In genomic region chr4:145881585-145881984, GRCh38 we compare ENCODE assay signal across 9 cellular contexts. TPM values are rescaled to one million over a fixed set of nuclear protein-coding genes. Genes with fewer than 3 reads are reported as not detected.
A peak's percentile ranks its signal among the peaks of the same experiment; 100 is the strongest.
DNase-seq lines count a peak whose midpoint lies in the region; ATAC-seq, FAIRE-seq and TF ChIP-seq lines count a peak whose summit lies in the region.
"Had no signal": no experiment of that assay in that cellular context is flagged by ENCODE, and none has a peak within 500 bp of the region (broad histone marks: within the 10 kb centered on the region; RNA-seq: fewer than 3 reads in every experiment).

No MANE protein-coding gene starts in this region.

- WGBS in GM12878 (ENCODE audit: insufficient coverage, insufficient replicate concordance, low lambda C conversion rate, missing lambda C conversion rate): 56% methylated on average over 4 of the region's 4 CpGs

- H3K9me3 Mint-ChIP-seq in Caco-2 (ENCODE audit: unreplicated experiment): no peaks in the 10 kb centered on the region
- H3K9me3 Mint-ChIP-seq: dendritic cell treated with granulocyte-macrophage colony-stimulating factor and Interleukin-4, amounts not matched to agents 40 ng/mL and 50 ng/mL, for 4 days had no signal

- H3K27me3 ChIP-seq in GM12878 (replicated peaks in 1 of 2; ENCODE audit: control insufficient read depth in 2 of 2, insufficient read depth in 2 of 2, low read length in 1 of 2): no peaks in the 10 kb centered on the region
- no peaks in the 10 kb centered on the region for H3K27me3 ChIP-seq in thoracic aorta (replicated peaks; ENCODE audit: insufficient read depth)
- no peaks in the 10 kb centered on the region for H3K27me3 ChIP-seq in Caco-2 (replicated peaks; ENCODE audit: control insufficient read depth, insufficient read depth, low read length)

- H2AFZ ChIP-seq in GM12878 (ENCODE audit: control insufficient read depth, low read depth, low read length): no peak overlapping the region

- TF ChIP-seq RAD21 in GM12878 (IDR thresholded peaks at IDR 0.05; ENCODE audit: insufficient read depth, low read depth, low read length): no peak

- CTCF ChIA-PET in GM12878 (lab: Yijun Ruan, JAX): interaction anchor here (0.7 to 1.3 kb wide), 3 partner anchors 9 to 14 kb away, joined by 3 read pairs; no protein-coding TSS in a partner anchor
- CTCF ChIA-PET in Caco-2 (lab: Charles Lee): no interaction called here

- H4K20me1 ChIP-seq in GM12878 (ENCODE audit: control insufficient read depth, insufficient read depth): 0 out of 2 replicates have a peak, but pooled peaks cover 2% of the 10 kb centered on the region

- intact Hi-C loops in GM12878 (cut with micrococcal nuclease; ENCODE audit: unreplicated experiment): no loop called here
- intact Hi-C loops in Caco-2 (cut with micrococcal nuclease; ENCODE audit: unreplicated experiment): no loop called here

- H3K4me3 ChIP-seq in GM12878 (no peak overlapping the region), thoracic aorta (no peak overlapping the region), Caco-2 (ENCODE audit: low read depth, low read length) (no peak overlapping the region)

- TF ChIP-seq POLR2A in GM12878 (IDR thresholded peaks at IDR 0.05; ENCODE audit: low read depth, low read length): no peak

- peaks cover 43% of the 10 kb centered on the region for H3K79me2 ChIP-seq in GM12878 (ENCODE audit: control insufficient read depth, insufficient read depth, low read length)

- no peak overlapping the region for H3K4me3 Mint-ChIP-seq in Caco-2 (ENCODE audit: unreplicated experiment)
- H3K4me3 Mint-ChIP-seq: dendritic cell treated with granulocyte-macrophage colony-stimulating factor and Interleukin-4, amounts not matched to agents 40 ng/mL and 50 ng/mL, for 4 days had no signal

- peak overlapping the region; percentile 85 for H3K4me2 ChIP-seq in GM12878 (ENCODE audit: control insufficient read depth, insufficient read depth)
- H3K4me2 ChIP-seq: KMS-11 had no signal

- peaks cover 30% of the 10 kb centered on the region for H3K4me1 ChIP-seq in GM12878 (ENCODE audit: control insufficient read depth, insufficient read depth, low read length)
- peaks cover 17 to 80% of the 10 kb centered on the region in 2 donors for H3K4me1 ChIP-seq in thoracic aorta (ENCODE audit: control insufficient read depth in 1 of 2, low read depth in 2 of 2)
- H3K4me1 ChIP-seq in Caco-2: no peaks in the 10 kb centered on the region

- H3K27ac ChIP-seq in GM12878 (ENCODE audit: control insufficient read depth, insufficient read depth): peak overlapping the region; percentile 45
- H3K27ac ChIP-seq in thoracic aorta: peak overlapping the region; percentile 4 to 77
- H3K27ac ChIP-seq: KMS-11 had no signal

- DNase-seq in GM12878 (ENCODE audit: low read depth, low spot score) (no peak), thoracic aorta (ENCODE audit: low spot score) (no peak), Caco-2 (no peak)
- DNase-seq in activated effector memory CD4-positive, alpha-beta T cell treated with anti-CD3 and anti-CD28 coated beads, Interleukin-2, amount 50 U/mL, for 16 hours: no peak

- TF ChIP-seq EP300 in GM12878 (IDR thresholded peaks at IDR 0.05; ENCODE audit: borderline replicate concordance in 1 of 2, control insufficient read depth in 1 of 2, low read depth in 2 of 2, low read length in 2 of 2): no peak

- H3K9me3 ChIP-seq in GM12878 (replicated peaks; ENCODE audit: control insufficient read depth, insufficient read depth, low read length) (no peaks in the 10 kb centered on the region), thoracic aorta (no peaks in the 10 kb centered on the region), Caco-2 (no peaks in the 10 kb centered on the region)

- no peak for FAIRE-seq in GM12878 (lab: Jason Lieb, UNC)

- BruUV-seq in GM12878 (replicated peaks; lab: Mats Ljungman, UMichigan) (no TSS peak), Caco-2 (replicated peaks; lab: Mats Ljungman, UMichigan) (no TSS peak)

- POLR2A ChIA-PET in GM12878 (lab: Charles Lee) (interaction anchor here (0.8 to 1.0 kb wide), 2 partner anchors 9 to 68 kb away, joined by 3 read pairs; no protein-coding TSS in a partner anchor), Caco-2 (lab: Charles Lee) (no interaction called here)

- ATAC-seq in GM21367 (IDR thresholded peaks at IDR 0.05; ENCODE audit: unreplicated experiment) (peak; percentile 48), HG03039 (IDR thresholded peaks at IDR 0.05; ENCODE audit: unreplicated experiment) (peak; percentile 31), GM12878 (peak; percentile 53), thoracic aorta (ENCODE audit: insufficient number of reproducible peaks, low FRiP score, low read depth) (no peak), GM19328 (IDR thresholded peaks at IDR 0.05; ENCODE audit: unreplicated experiment) (no peak)

- H3K9ac ChIP-seq in GM12878 (ENCODE audit: control insufficient read depth, insufficient read depth, low read length): no peak overlapping the region
- H3K9ac ChIP-seq: KMS-11 had no signal

- peaks cover 13 to 21% of the 10 kb centered on the region in 2 experiments for H3K36me3 ChIP-seq in GM12878 (ENCODE audit: control insufficient read depth in 2 of 2, insufficient read depth in 2 of 2, low read length in 1 of 2)
- H3K36me3 ChIP-seq in thoracic aorta: peaks cover 3% of the 10 kb centered on the region
- H3K36me3 ChIP-seq in Caco-2 (ENCODE audit: control insufficient read depth, insufficient read depth, low read length): no peaks in the 10 kb centered on the region

- RAD21 ChIA-PET in GM12878 (lab: Charles Lee; ENCODE audit: unreplicated experiment): interaction anchor here (1.0 to 1.9 kb wide), 4 partner anchors 9 to 15 kb away, joined by 3 to 6 read pairs (median 4); no protein-coding TSS in a partner anchor

- TF ChIP-seq CTCF in GM12878 (IDR thresholded peaks at IDR 0.05 in 2 of 3, conservative IDR thresholded peaks at IDR 0.05 in 1 of 3; ENCODE audit: control insufficient read depth in 2 of 3, extremely low read depth in 1 of 3, insufficient read depth in 1 of 3, low read depth in 3 of 3, low read length in 3 of 3) (no peak), thoracic aorta (IDR thresholded peaks at IDR 0.05) (no peak), Caco-2 (IDR thresholded peaks at IDR 0.05; ENCODE audit: insufficient read depth in 1 of 2, low read depth in 1 of 2, low read length in 1 of 2, severe bottlenecking in 1 of 2, unreplicated experiment in 1 of 2) (no peak)

- H3K36me3 Mint-ChIP-seq in Caco-2 (ENCODE audit: insufficient read depth, unreplicated experiment): no peaks in the 10 kb centered on the region

- H3K4me1 Mint-ChIP-seq in Caco-2 (ENCODE audit: low read depth, unreplicated experiment): no peaks in the 10 kb centered on the region

- no peaks in the 10 kb centered on the region for H3K27me3 Mint-ChIP-seq in Caco-2 (ENCODE audit: insufficient read depth, unreplicated experiment)
- H3K27me3 Mint-ChIP-seq: dendritic cell treated with granulocyte-macrophage colony-stimulating factor and Interleukin-4, amounts not matched to agents 40 ng/mL and 50 ng/mL, for 4 days had no signal

- in situ Hi-C loops in GM12878 (cut with MboI): no loop called here

- H3K27ac Mint-ChIP-seq in Caco-2 (ENCODE audit: unreplicated experiment): no peak overlapping the region
- H3K27ac Mint-ChIP-seq: dendritic cell treated with granulocyte-macrophage colony-stimulating factor and Interleukin-4, amounts not matched to agents 40 ng/mL and 50 ng/mL, for 4 days had no signal

- SMC1A ChIA-PET in GM12878 (lab: Charles Lee; ENCODE audit: uncharacterized antibody, unreplicated experiment): interaction anchor here (0.7 to 2.3 kb wide), 6 partner anchors 8 to 60 kb away, joined by 3 to 6 read pairs (median 4); no protein-coding TSS in a partner anchor

TF ChIP-seq in GM12878, 131 proteins besides CTCF, POLR2A, EP300 and RAD21:
- peak; percentile 63 for TF ChIP-seq RUNX3 (IDR thresholded peaks at IDR 0.05; ENCODE audit: low read length)
- no peak for TF ChIP-seq SKIL (IDR thresholded peaks at IDR 0.05; ENCODE audit: low read depth, poor library complexity, severe bottlenecking)
- no peak for TF ChIP-seq SREBF2 (IDR thresholded peaks at IDR 0.05; ENCODE audit: low read length)
- TF ChIP-seq FOXM1 (IDR thresholded peaks at IDR 0.05; ENCODE audit: low read depth, low read length): no peak
- no peak for TF ChIP-seq CHD1 (IDR thresholded peaks at IDR 0.05; ENCODE audit: low read depth, low read length)
- TF ChIP-seq ZNF217 (IDR thresholded peaks at IDR 0.05): no peak

RNA-seq across cellular contexts. Expression of gene ZNF827, which starts 57.0 kb away (rescaled TPM):
- 140 and 166 TPM in 2 replicates for total RNA-seq in GM12878 (2013; cell fraction: nucleolus; rRNA removed)
- total RNA-seq in GM12878 (2014; rRNA removed) (12.6 and 13.7 TPM in 2 replicates), GM12878 (2014; rRNA removed; fragmentation: Illumina TruSeq; extraction: Trizol) (16.5 and 17.7 TPM in 2 replicates), GM12878 (2021) (24.4 and 31.5 TPM in 2 replicates), thoracic aorta (10 to 100 TPM; 20.2 to 41.4 TPM), Caco-2 (2022) (4.4 and 5.3 TPM in 2 replicates)
- polyA plus RNA-seq in GM12878 (2011; ENCODE audit: low read depth): 6.6 TPM
- polyA plus RNA-seq in GM12878 (2011; rRNA removed) (12.2 and 14.6 TPM in 2 replicates), GM12878 (2014; fragmentation: Illumina TruSeq; extraction: Trizol) (17.5 and 19.6 TPM in 2 replicates), GM12878 (2014; fragmentation: Nextera tagmentation; extraction: Ambion mirVana) (1 to 10 TPM; 3.8 to 5.8 TPM), GM12878 (2014; rRNA removed) (18.6 and 19.8 TPM in 2 replicates), GM12878 (2016; fragmentation: Nextera tagmentation; extraction: Ambion mirVana) (10 to 100 TPM in 1 of 2 experiments, 1 to 10 TPM in 1; 9.1 to 11.2 TPM)
- polyA plus RNA-seq in GM12878 (2011; cell fraction: cytosol; rRNA removed): 25.9 and 26.6 TPM in 2 replicates
- polyA plus RNA-seq in GM12878 (2011; cell fraction: nucleus; rRNA removed): 129 and 132 TPM in 2 replicates
- polyA plus RNA-seq in GM12878 (2012): 16.9 and 17.4 TPM in 2 replicates
- 47.0 and 51.6 TPM in 2 replicates for polyA minus RNA-seq in GM12878 (2011; rRNA and poly(A)+ RNA removed)
- 11.9 and 15.4 TPM in 2 replicates for polyA minus RNA-seq in GM12878 (2011; cell fraction: cytosol; rRNA and poly(A)+ RNA removed)
- 61.1 and 94.9 TPM in 2 replicates for polyA minus RNA-seq in GM12878 (2011; cell fraction: nucleus; rRNA and poly(A)+ RNA removed)

Comparison
In these comparisons a context has a peak if more than half of its experiments do, and no peak if none do; other contexts are left out.
1. ATAC-seq: peak in GM21367 (single experiment), HG03039 (single experiment) and GM12878 (single experiment); none in thoracic aorta (single experiment) and GM19328 (single experiment).